13 cellular contexts compared by ENCODE assay signal in the genomic region with DNA sequence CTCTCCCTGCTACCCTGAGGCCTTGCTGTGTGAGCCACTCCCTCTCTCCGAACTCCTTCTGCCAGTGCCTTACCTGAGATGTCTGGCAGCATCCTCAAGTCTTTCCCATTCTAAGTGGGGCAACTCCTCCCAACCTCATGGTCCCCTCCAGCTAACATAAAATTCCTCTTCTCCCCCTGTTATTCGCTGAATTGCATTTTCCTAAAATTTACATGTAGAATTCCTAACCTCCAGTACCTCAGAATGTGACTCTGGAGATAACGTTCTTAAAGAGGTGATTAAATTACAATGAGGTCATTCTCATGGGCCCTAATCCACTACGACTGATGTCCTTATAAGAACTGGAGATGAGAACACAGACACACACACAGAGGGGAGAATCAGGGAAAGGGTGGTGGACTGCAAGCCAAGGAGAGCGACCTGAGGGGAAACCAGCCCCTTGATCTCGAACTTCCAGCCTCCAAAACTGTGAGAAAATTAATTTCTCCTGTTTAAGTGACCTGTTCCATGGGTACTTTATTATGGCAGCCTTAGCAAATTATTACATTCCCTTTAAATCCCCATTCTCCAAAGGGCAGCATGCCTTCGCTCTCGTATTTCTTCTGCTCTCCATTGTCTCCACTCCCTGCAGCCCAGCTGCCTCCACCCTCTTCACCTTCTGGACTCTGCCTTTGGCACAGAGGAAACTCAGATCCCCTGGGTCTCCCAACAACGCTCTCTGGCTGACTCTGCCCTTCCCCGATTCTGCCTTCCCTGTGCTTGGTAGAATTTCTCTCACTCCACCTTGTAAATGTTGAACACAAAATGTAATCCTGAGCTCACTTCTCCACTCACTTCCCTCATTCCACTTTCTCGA.
"Had no signal": no experiment of that assay in that cellular context is flagged by ENCODE, and none has a peak within 500 bp of the region (broad histone marks: within the 10 kb centered on the region; RNA-seq: fewer than 3 reads in every experiment).

No MANE protein-coding gene starts in this region.

- DNase-seq: activated CD4-positive, alpha-beta T cell treated with anti-CD3 and anti-CD28 coated beads for 36 hours; activated naive CD4-positive, alpha-beta T cell treated with Interleukin-2 at 50 U/mL for 16 hours; colonic mucosa; effector CD4-positive, alpha-beta T cell; foreskin melanocyte; heart right ventricle; posterior cingulate gyrus; small intestine; thyroid gland; uterus had no signal

- H3K27ac Mint-ChIP-seq: activated CD4-positive, alpha-beta T cell treated with anti-CD3 and anti-CD28 coated beads for 36 hours had no signal

- H3K36me3 ChIP-seq: colonic mucosa, heart right ventricle, neutrophil, right atrium auricular region, thyroid gland, uterus had no signal

- H3K27me3 ChIP-seq: colonic mucosa, heart right ventricle, neutrophil, right atrium auricular region, thyroid gland, uterus had no signal

- H3K9me3 ChIP-seq: colonic mucosa, neutrophil, right atrium auricular region, thyroid gland, uterus had no signal

- H3K4me1 ChIP-seq: colonic mucosa, thyroid gland, uterus had no signal

- H3K4me3 Mint-ChIP-seq: activated CD4-positive, alpha-beta T cell treated with anti-CD3 and anti-CD28 coated beads for 36 hours had no signal

- H3K27ac ChIP-seq: colonic mucosa, heart right ventricle, neutrophil, right atrium auricular region, thyroid gland, uterus, VCaP had no signal

- H3K4me3 ChIP-seq: colonic mucosa, heart right ventricle, right atrium auricular region, thyroid gland, uterus had no signal
